ENCODE assay signal across 8 cellular contexts in genomic region chr14:92122761-92123160, GRCh38. TPM values are rescaled to one million over a fixed set of nuclear protein-coding genes. Genes with fewer than 3 reads are reported as not detected.
DNase-seq lines count a peak whose midpoint lies in the region; ATAC-seq and TF ChIP-seq lines count a peak whose summit lies in the region.

No MANE protein-coding gene starts in this region.

- intact Hi-C loops in HCT116 (cut with micrococcal nuclease): no loop called here
- intact Hi-C loops in body of pancreas (cut with DNase I): no loop called here

- H3K27ac Mint-ChIP-seq in memory B cell: peak overlapping the region; percentile 96

- CTCF ChIA-PET in HCT116 (lab: Charles Lee): interaction anchor here (1.8 to 9.6 kb wide), 2 partner anchors 16 to 564 kb away, joined by 5 to 77 read pairs; partner anchors contain the start of gene ATXN3

- RAD21 ChIA-PET in HCT116 (lab: Charles Lee; ENCODE audit: low non-redundant PET in 1 of 2, low total read pairs in 2 of 2, uncharacterized antibody in 2 of 2, unreplicated experiment in 2 of 2): no interaction called here

- H3K4me3 Mint-ChIP-seq in memory B cell: peak overlapping the region; percentile 98

- no TSS peak for BruUV-seq in HCT116 (replicated peaks; lab: Mats Ljungman, UMichigan)

- no peak for TF ChIP-seq POLR2A in HCT116 (IDR thresholded peaks at IDR 0.05; ENCODE audit: borderline replicate concordance, extremely low read depth, insufficient read depth, insufficient read length)
- no peak for TF ChIP-seq POLR2A in body of pancreas (IDR thresholded peaks at IDR 0.05)

- H3K4me2 ChIP-seq in HCT116 (ENCODE audit: low read length): peak overlapping the region; percentile 83

- peak overlapping the region; percentile 95 for H3K9ac ChIP-seq in HCT116 (ENCODE audit: low read length)

- H3K79me2 ChIP-seq in HCT116 (ENCODE audit: insufficient read depth, low read length): peaks cover 51% of the 10 kb centered on the region

- H3K36me3 ChIP-seq in HCT116 (ENCODE audit: control insufficient read depth in 1 of 2, insufficient read depth in 2 of 2, low read length in 2 of 2): peaks cover 2 to 9% of the 10 kb centered on the region in 2 experiments; a peak in 1 of 4 replicates
- H3K36me3 ChIP-seq in body of pancreas (replicated peaks in 1 of 2; ENCODE audit: insufficient read depth in 1 of 2, low read depth in 2 of 2): peaks cover 0 to 3% of the 10 kb centered on the region in 2 donors

- H3K4me1 ChIP-seq in HCT116 (ENCODE audit: control insufficient read depth in 1 of 2, insufficient read depth in 2 of 2, low read length in 2 of 2) (peaks cover 0 to 8% of the 10 kb centered on the region in 2 experiments; a peak in 2 of 4 replicates), body of pancreas (peaks cover 44% of the 10 kb centered on the region)

- H3K27ac ChIP-seq in 22Rv1 (peak overlapping the region; percentile 87), HCT116 (ENCODE audit: low read depth, low read length) (peak overlapping the region; percentile 88), body of pancreas (peak overlapping the region in 2 of 4 donors; percentile 88 to 93)

- no peak for DNase-seq in HCT116 (ENCODE audit: low read depth, low spot score)
- DNase-seq in body of pancreas: no peak
- DNase-seq in memory B cell (ENCODE audit: low spot score in 2 of 2): no peak
- no peak for DNase-seq in stimulated activated CD4-positive, alpha-beta T cell treated with anti-CD3 and anti-CD28 coated beads, Interleukin-4, amount 100 ng/mL, for 24 hours
- no peak for DNase-seq in mesenteric fat pad (ENCODE audit: low spot score)
- no peak for DNase-seq in NCI-H526 (lab: John Stamatoyannopoulos, UW)

- H3K4me3 ChIP-seq in HCT116 (replicated peaks in 1 of 2; ENCODE audit: low read depth in 1 of 2, low read length in 2 of 2) (peak overlapping the region; percentile 88 to 96), body of pancreas (peak overlapping the region; percentile 49 to 78)

- H3K4me1 Mint-ChIP-seq in memory B cell: peaks cover 27% of the 10 kb centered on the region

- TF ChIP-seq CTCF in 22Rv1 (IDR thresholded peaks at IDR 0.05) (no peak), HCT116 (IDR thresholded peaks at IDR 0.05 in 2 of 3, conservative IDR thresholded peaks at IDR 0.05 in 1 of 3; ENCODE audit: borderline replicate concordance in 1 of 3, insufficient read depth in 1 of 3, low read depth in 2 of 3, low read length in 2 of 3) (no peak), body of pancreas (IDR thresholded peaks at IDR 0.05) (no peak)

- H3K27me3 ChIP-seq in HCT116 (ENCODE audit: insufficient read depth, low read length) (no peaks in the 10 kb centered on the region), body of pancreas (no peaks in the 10 kb centered on the region)

- no peaks in the 10 kb centered on the region for H3K9me2 ChIP-seq in HCT116 (ENCODE audit: insufficient read depth)

- H3K36me3 Mint-ChIP-seq in memory B cell: peaks cover 12% of the 10 kb centered on the region

- 37 to 39% methylated on average over 9 of the region's 9 CpGs for WGBS in body of pancreas, 2 donors

- no peak for TF ChIP-seq RAD21 in HCT116 (IDR thresholded peaks at IDR 0.05; ENCODE audit: low read depth)

- no peaks in the 10 kb centered on the region for H3K27me3 Mint-ChIP-seq in memory B cell

- H4K20me1 ChIP-seq in HCT116 (ENCODE audit: insufficient read depth): no peaks in the 10 kb centered on the region

- H3K9me3 ChIP-seq in HCT116 (ENCODE audit: control insufficient read depth in 1 of 2, insufficient read depth in 1 of 2, low read depth in 1 of 2, low read length in 2 of 2) (no peaks in the 10 kb centered on the region), body of pancreas (no peaks in the 10 kb centered on the region)

- H2AFZ ChIP-seq in HCT116 (ENCODE audit: low read depth, low read length, poor library complexity, severe bottlenecking): peak overlapping the region; percentile 90

- ATAC-seq in HCT116 (0 out of 2 replicates have a peak, but pooled peaks have one; percentile 2), body of pancreas (no peak), memory B cell (ENCODE audit: low read depth) (no peak), GM19324 (IDR thresholded peaks at IDR 0.05; ENCODE audit: low FRiP score, unreplicated experiment) (no peak)

- H3K9me3 Mint-ChIP-seq in memory B cell: no peaks in the 10 kb centered on the region

- POLR2A ChIA-PET in HCT116 (lab: Charles Lee): interaction anchor here (3.2 kb wide), 1 partner anchor 16 kb away, joined by 21 read pairs; the partner anchor contains the start of gene ATXN3

TF ChIP-seq in HCT116, 20 proteins besides CTCF, POLR2A, EP300 and RAD21:
- no peak for TF ChIP-seq SIN3A (IDR thresholded peaks at IDR 0.05; ENCODE audit: low read depth)
- no peak for TF ChIP-seq FOSL1 (IDR thresholded peaks at IDR 0.05; ENCODE audit: low read depth)
- no peak for TF ChIP-seq ATF3 (IDR thresholded peaks at IDR 0.05)
- no peak for TF ChIP-seq TCF7L2 (IDR thresholded peaks at IDR 0.05; ENCODE audit: borderline replicate concordance, extremely low read depth, insufficient read depth, insufficient read length)
- TF ChIP-seq EZH2phosphoT487 (IDR thresholded peaks at IDR 0.05; ENCODE audit: borderline replicate concordance): no peak
- TF ChIP-seq REST (IDR thresholded peaks at IDR 0.05; ENCODE audit: low read depth): no peak
- TF ChIP-seq ZBTB33 (IDR thresholded peaks at IDR 0.05; ENCODE audit: extremely low read depth, insufficient replicate concordance, low read length): no peak
- TF ChIP-seq CEBPB (IDR thresholded peaks at IDR 0.05; ENCODE audit: low read depth): no peak
- TF ChIP-seq EGR1 (IDR thresholded peaks at IDR 0.05; ENCODE audit: low read depth): no peak
- no peak for TF ChIP-seq ELF1 (IDR thresholded peaks at IDR 0.05; ENCODE audit: borderline replicate concordance, low read depth)
- TF ChIP-seq SRF (IDR thresholded peaks at IDR 0.05; ENCODE audit: low read depth): no peak
- TF ChIP-seq EZH2 (IDR thresholded peaks at IDR 0.05): no peak
- TF ChIP-seq JUND (IDR thresholded peaks at IDR 0.05): no peak

RNA-seq across cellular contexts. Expression of gene CPSF2, which starts 1.0 kb away (rescaled TPM):
- total RNA-seq in HCT116 (2021; ENCODE audit: unreplicated experiment) (77.0 TPM), body of pancreas (10 to 100 TPM in 1 of 2 donors, 1 to 10 TPM in 1; 7.8 to 19.1 TPM), mesenteric fat pad (45.3 TPM)
- polyA plus RNA-seq in HCT116 (2012): 16.9 and 18.9 TPM in 2 replicates

RNA-seq across cellular contexts. Expression of gene NDUFB1, which starts 1.3 kb away (rescaled TPM):
- 92.5 TPM for total RNA-seq in HCT116 (2021; ENCODE audit: unreplicated experiment)
- 140 and 269 TPM in 2 replicates for polyA plus RNA-seq in HCT116 (2012)
- 100 to 1,000 TPM in 1 of 2 donors, 10 to 100 TPM in 1; 36.6 to 186 TPM for total RNA-seq in body of pancreas
- 119 TPM for total RNA-seq in mesenteric fat pad

RNA-seq across cellular contexts. Expression of gene ATXN3, which starts 16.4 kb away (rescaled TPM):
- total RNA-seq in HCT116 (2021; ENCODE audit: unreplicated experiment) (27.6 TPM), body of pancreas (10 to 100 TPM in 1 of 2 donors, 1 to 10 TPM in 1; 5.9 to 16.1 TPM), mesenteric fat pad (29.1 TPM)
- polyA plus RNA-seq in HCT116 (2012): 11.9 and 22.1 TPM in 2 replicates
